In genomic region chr19:17951151-17952040, GRCh38 we compare ENCODE assay signal across 1 cellular context.
TF ChIP-seq lines count a peak whose summit lies in the region.

No MANE protein-coding gene starts in this region.

TF ChIP-seq in HEK293, 187 proteins besides CTCF, POLR2A, EP300 and RAD21 (continued from another document):
- TF ChIP-seq, protein P1, sequence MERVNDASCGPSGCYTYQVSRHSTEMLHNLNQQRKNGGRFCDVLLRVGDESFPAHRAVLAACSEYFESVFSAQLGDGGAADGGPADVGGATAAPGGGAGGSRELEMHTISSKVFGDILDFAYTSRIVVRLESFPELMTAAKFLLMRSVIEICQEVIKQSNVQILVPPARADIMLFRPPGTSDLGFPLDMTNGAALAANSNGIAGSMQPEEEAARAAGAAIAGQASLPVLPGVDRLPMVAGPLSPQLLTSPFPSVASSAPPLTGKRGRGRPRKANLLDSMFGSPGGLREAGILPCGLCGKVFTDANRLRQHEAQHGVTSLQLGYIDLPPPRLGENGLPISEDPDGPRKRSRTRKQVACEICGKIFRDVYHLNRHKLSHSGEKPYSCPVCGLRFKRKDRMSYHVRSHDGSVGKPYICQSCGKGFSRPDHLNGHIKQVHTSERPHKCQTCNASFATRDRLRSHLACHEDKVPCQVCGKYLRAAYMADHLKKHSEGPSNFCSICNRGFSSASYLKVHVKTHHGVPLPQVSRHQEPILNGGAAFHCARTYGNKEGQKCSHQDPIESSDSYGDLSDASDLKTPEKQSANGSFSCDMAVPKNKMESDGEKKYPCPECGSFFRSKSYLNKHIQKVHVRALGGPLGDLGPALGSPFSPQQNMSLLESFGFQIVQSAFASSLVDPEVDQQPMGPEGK (tag by site-specific recombination; IDR thresholded peaks at IDR 0.05): peak; percentile 66
- TF ChIP-seq ZNF571 (tag by site-specific recombination; IDR thresholded peaks at IDR 0.05): no peak
- TF ChIP-seq BCL11A (tag by site-specific recombination; IDR thresholded peaks at IDR 0.05; ENCODE audit: low read depth): no peak
- no peak for TF ChIP-seq ZSCAN30 (tag by site-specific recombination; IDR thresholded peaks at IDR 0.05)
- peak; percentile 24; the same call in 1 of the 2 replicates for TF ChIP-seq WT1 (tag by site-specific recombination; IDR thresholded peaks at IDR 0.05)
